In the genomic region with DNA sequence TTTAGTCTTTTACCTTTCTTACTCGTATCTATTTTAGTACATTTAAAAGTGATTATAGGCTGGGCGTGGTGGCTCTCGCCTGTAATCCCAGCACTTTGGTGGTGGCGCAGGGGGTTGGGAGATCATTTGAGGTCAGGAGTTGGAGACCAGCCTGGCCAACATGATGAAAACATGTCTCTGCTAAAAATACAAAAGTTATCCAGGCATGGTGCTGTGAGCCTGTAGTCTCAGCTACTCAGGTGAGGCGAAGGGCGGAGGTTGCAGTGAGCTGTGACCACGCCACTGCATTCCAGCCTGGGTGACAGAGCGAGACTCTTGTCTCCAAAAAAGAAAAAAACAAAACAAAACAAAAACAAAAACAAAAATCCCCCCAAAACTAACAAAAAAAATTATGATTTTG, we compare ENCODE assay signal across 16 cellular contexts.
"Had no signal": no experiment of that assay in that cellular context is flagged by ENCODE, and none has a peak within 500 bp of the region (broad histone marks: within the 10 kb centered on the region; RNA-seq: fewer than 3 reads in every experiment).

No MANE protein-coding gene starts in this region.

- ATAC-seq: foreskin keratinocyte; heart left ventricle; right cardiac atrium; SK-N-SH treated with all-trans-retinoic acid at 6 μM for 48 hours; stimulated activated naive B cell treated with anti-CD40 and anti-IgM and Interleukin-4, amounts not matched to agents 10 μg/mL and 1 μg/mL and 100 μg/mL, for 72 hours had no signal

- H3K4me1 ChIP-seq: colonic mucosa, left ventricle myocardium inferior had no signal

- H3K36me3 Mint-ChIP-seq: memory B cell; stimulated activated naive B cell treated with anti-CD40 and anti-IgM and Interleukin-4, amounts not matched to agents 10 μg/mL and 1 μg/mL and 100 μg/mL, for 72 hours; type B pancreatic cell had no signal

- H3K4me2 ChIP-seq: smooth muscle cell had no signal

- H3K4me3 ChIP-seq: cardiac muscle cell, colonic mucosa, heart left ventricle, left ventricle myocardium inferior, smooth muscle cell had no signal

- H3K9me3 ChIP-seq: colonic mucosa, heart left ventricle, left ventricle myocardium inferior had no signal

- DNase-seq: activated CD4-positive, CD25-positive, alpha-beta regulatory T cell; colonic mucosa; foreskin keratinocyte; heart left ventricle; left ventricle myocardium inferior; posterior cingulate gyrus; right cardiac atrium; SHP77; stimulated activated naive B cell treated with anti-CD40 and anti-IgM and Interleukin-4, amounts not matched to agents 10 μg/mL and 1 μg/mL and 100 μg/mL, for 72 hours had no signal

- H3K36me3 ChIP-seq: cardiac muscle cell, colonic mucosa, heart left ventricle, left ventricle myocardium inferior had no signal

- H3K4me3 Mint-ChIP-seq: memory B cell; stimulated activated naive B cell treated with anti-CD40 and anti-IgM and Interleukin-4, amounts not matched to agents 10 μg/mL and 1 μg/mL and 100 μg/mL, for 72 hours; T-helper 1 cell treated with Interleukin-12 subunit alpha and Interleukin-12 subunit beta and Interleukin-4 antibody, amounts not matched to agents 30 μg/mL and 1 μg/mL, for 36 hours; type B pancreatic cell had no signal

- H3K9me3 Mint-ChIP-seq: memory B cell; stimulated activated naive B cell treated with anti-CD40 and anti-IgM and Interleukin-4, amounts not matched to agents 10 μg/mL and 1 μg/mL and 100 μg/mL, for 72 hours; T-helper 1 cell treated with Interleukin-12 subunit alpha and Interleukin-12 subunit beta and Interleukin-4 antibody, amounts not matched to agents 30 μg/mL and 1 μg/mL, for 36 hours; type B pancreatic cell had no signal

- H3K27ac Mint-ChIP-seq: memory B cell; stimulated activated naive B cell treated with anti-CD40 and anti-IgM and Interleukin-4, amounts not matched to agents 10 μg/mL and 1 μg/mL and 100 μg/mL, for 72 hours; T-helper 1 cell treated with Interleukin-12 subunit alpha and Interleukin-12 subunit beta and Interleukin-4 antibody, amounts not matched to agents 30 μg/mL and 1 μg/mL, for 36 hours; type B pancreatic cell had no signal

- H3K27me3 ChIP-seq: cardiac muscle cell, colonic mucosa, foreskin keratinocyte had no signal

- H3K27ac ChIP-seq: cardiac muscle cell, colonic mucosa, foreskin keratinocyte, heart left ventricle, left ventricle myocardium inferior had no signal

- FAIRE-seq: islet of Langerhans had no signal
